8 cellular contexts compared by ENCODE assay signal in the genomic region with DNA sequence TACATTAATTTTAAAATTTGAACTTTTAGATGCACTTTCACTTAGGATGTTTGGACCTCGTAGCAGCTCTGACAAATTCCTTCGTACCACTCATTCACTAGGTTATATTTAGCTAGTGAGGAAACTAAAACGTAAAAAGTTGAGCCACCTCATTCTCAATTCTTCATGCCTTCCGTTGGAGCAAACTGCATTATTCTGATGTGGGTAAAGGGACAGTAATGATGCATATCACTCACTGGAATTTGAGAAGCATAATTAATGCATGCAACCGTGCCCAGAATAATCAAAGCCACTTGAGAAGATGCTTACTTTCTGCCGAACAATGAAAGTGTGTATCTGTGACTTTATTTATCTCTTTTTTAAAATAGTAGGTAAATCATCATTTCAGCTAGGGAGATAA. TPM values are rescaled to one million over a fixed set of nuclear protein-coding genes. Genes with fewer than 3 reads are reported as not detected.
DNase-seq lines count a peak whose midpoint lies in the region; ATAC-seq and TF ChIP-seq lines count a peak whose summit lies in the region.

No MANE protein-coding gene starts in this region.

- intact Hi-C loops in left ventricle myocardium superior (cut with micrococcal nuclease) = no loop called here
- intact Hi-C loops in activated CD4-positive, alpha-beta memory T cell treated with anti-CD3 and anti-CD28 coated beads for 36 hours (cut with micrococcal nuclease) = no loop called here

- H3K27ac ChIP-seq in cardiac muscle cell = peak overlapping the region; percentile 89
- peak overlapping the region in 1 of 2 donors; percentile 90 for H3K27ac ChIP-seq in thoracic aorta

- TF ChIP-seq CTCF in cardiac muscle cell (IDR thresholded peaks at IDR 0.05; ENCODE audit: low read depth, low read length) (no peak), glutamatergic neuron (IDR thresholded peaks at IDR 0.05; ENCODE audit: partially characterized antibody, unreplicated experiment) (no peak), thoracic aorta (IDR thresholded peaks at IDR 0.05) (no peak)

- DNase-seq in cardiac muscle cell (ENCODE audit: low read depth in 1 of 2, low spot score in 1 of 2) (peak in 1 of 2 donors; percentile 10), left ventricle myocardium superior (no peak), glutamatergic neuron (no peak), thoracic aorta (ENCODE audit: low spot score) (no peak)
- no peak for DNase-seq in activated CD4-positive, alpha-beta memory T cell treated with anti-CD3 and anti-CD28 coated beads for 36 hours

- CTCF ChIA-PET in activated CD4-positive, alpha-beta memory T cell treated with anti-CD3 and anti-CD28 coated beads for 36 hours (lab: Charles Lee) = interaction anchor here (0.8 to 1.7 kb wide), 4 partner anchors 8 to 117 kb away, joined by 3 to 5 read pairs (median 3); a partner anchor contains a TSS

- H3K4me3 ChIP-seq in cardiac muscle cell = no peak overlapping the region
- H3K4me3 ChIP-seq in thoracic aorta = peak overlapping the region; percentile 89

- H3K36me3 ChIP-seq in cardiac muscle cell (no peaks in the 10 kb centered on the region), thoracic aorta (peaks cover 3% of the 10 kb centered on the region)

- H3K36me3 Mint-ChIP-seq in activated CD4-positive, alpha-beta memory T cell treated with anti-CD3 and anti-CD28 coated beads for 36 hours = peaks cover 54% of the 10 kb centered on the region
- H3K36me3 Mint-ChIP-seq in glutamatergic neuron (ENCODE audit: unreplicated experiment) = no peaks in the 10 kb centered on the region

- peaks cover 52% of the 10 kb centered on the region for H3K4me1 Mint-ChIP-seq in activated CD4-positive, alpha-beta memory T cell treated with anti-CD3 and anti-CD28 coated beads for 36 hours (ENCODE audit: low read depth)
- peaks cover 12% of the 10 kb centered on the region for H3K4me1 Mint-ChIP-seq in glutamatergic neuron (ENCODE audit: low read depth, unreplicated experiment)

- peaks cover 13% of the 10 kb centered on the region for H3K4me1 ChIP-seq in cardiac muscle cell (ENCODE audit: low read depth)
- peaks cover 24 to 31% of the 10 kb centered on the region in 2 donors for H3K4me1 ChIP-seq in thoracic aorta (ENCODE audit: control insufficient read depth in 1 of 2, low read depth in 2 of 2)

- H3K4me3 Mint-ChIP-seq in activated CD4-positive, alpha-beta memory T cell treated with anti-CD3 and anti-CD28 coated beads for 36 hours = peak overlapping the region; percentile 96
- peak overlapping the region; percentile 93 for H3K4me3 Mint-ChIP-seq in glutamatergic neuron (ENCODE audit: unreplicated experiment)

- H3K27me3 ChIP-seq in cardiac muscle cell (no peaks in the 10 kb centered on the region), thoracic aorta (replicated peaks; ENCODE audit: insufficient read depth) (no peaks in the 10 kb centered on the region)

- H3K27ac Mint-ChIP-seq in activated CD4-positive, alpha-beta memory T cell treated with anti-CD3 and anti-CD28 coated beads for 36 hours = peak overlapping the region; percentile 100
- no peak overlapping the region for H3K27ac Mint-ChIP-seq in glutamatergic neuron (ENCODE audit: unreplicated experiment)

- no peaks in the 10 kb centered on the region for H3K27me3 Mint-ChIP-seq in activated CD4-positive, alpha-beta memory T cell treated with anti-CD3 and anti-CD28 coated beads for 36 hours
- H3K27me3 Mint-ChIP-seq in glutamatergic neuron (ENCODE audit: unreplicated experiment) = peaks cover 4% of the 10 kb centered on the region

- POLR2A ChIA-PET in activated CD4-positive, alpha-beta memory T cell treated with anti-CD3 and anti-CD28 coated beads for 36 hours (lab: Charles Lee) = interaction anchor here (0.7 to 1.1 kb wide), 2 partner anchors 11 to 340 kb away, joined by 3 to 4 read pairs; no protein-coding TSS in a partner anchor

- ATAC-seq in left ventricle myocardium superior (no peak), thoracic aorta (ENCODE audit: insufficient number of reproducible peaks, low FRiP score, low read depth) (no peak), HG02610 (IDR thresholded peaks at IDR 0.05; ENCODE audit: unreplicated experiment) (no peak), GM19452 (IDR thresholded peaks at IDR 0.05; ENCODE audit: unreplicated experiment) (no peak), HG03565 (IDR thresholded peaks at IDR 0.05; ENCODE audit: unreplicated experiment) (no peak)

- H3K9me3 Mint-ChIP-seq in activated CD4-positive, alpha-beta memory T cell treated with anti-CD3 and anti-CD28 coated beads for 36 hours = no peaks in the 10 kb centered on the region
- H3K9me3 Mint-ChIP-seq in glutamatergic neuron (ENCODE audit: unreplicated experiment) = no peaks in the 10 kb centered on the region

- no peaks in the 10 kb centered on the region for H3K9me3 ChIP-seq in cardiac muscle cell (ENCODE audit: low read depth)
- H3K9me3 ChIP-seq in thoracic aorta = no peaks in the 10 kb centered on the region

RNA-seq across cellular contexts. Expression of a gene that starts 2.2 kb away (rescaled TPM):
- 28.9 and 32.0 TPM in 2 replicates for total RNA-seq in cardiac muscle cell
- 16.6 and 26.9 TPM in 2 replicates for polyA plus RNA-seq in cardiac muscle cell
- total RNA-seq in left ventricle myocardium superior = 18.6 TPM
- 10 to 100 TPM; 84.7 to 87.3 TPM for total RNA-seq in activated CD4-positive, alpha-beta memory T cell treated with anti-CD3 and anti-CD28 coated beads for 36 hours
- total RNA-seq in glutamatergic neuron (ENCODE audit: unreplicated experiment) = 58.1 TPM
- total RNA-seq in thoracic aorta = 10 to 100 TPM; 33.7 to 59.5 TPM

RNA-seq across cellular contexts. Expression of a gene that starts 2.7 kb away (rescaled TPM):
- total RNA-seq in cardiac muscle cell = 14.3 and 16.5 TPM in 2 replicates
- polyA plus RNA-seq in cardiac muscle cell = 4.2 and 5.8 TPM in 2 replicates
- total RNA-seq in left ventricle myocardium superior = 6.6 TPM
- total RNA-seq in activated CD4-positive, alpha-beta memory T cell treated with anti-CD3 and anti-CD28 coated beads for 36 hours = 10 to 100 TPM; 27.2 to 28.7 TPM
- total RNA-seq in glutamatergic neuron (ENCODE audit: unreplicated experiment) = 12.7 TPM
- total RNA-seq in thoracic aorta = 10 to 100 TPM; 10.2 to 18.6 TPM

RNA-seq across cellular contexts. Expression of a gene that starts 36.8 kb away (rescaled TPM):
- total RNA-seq in cardiac muscle cell (1.2 and 1.6 TPM in 2 replicates), left ventricle myocardium superior (0.55 TPM), glutamatergic neuron (ENCODE audit: unreplicated experiment) (1.9 TPM), thoracic aorta (1 to 10 TPM; 1.6 to 8.3 TPM)
- 1.7 and 3.3 TPM in 2 replicates for polyA plus RNA-seq in cardiac muscle cell
- under 1 TPM; 0.51 to 0.78 TPM for total RNA-seq in activated CD4-positive, alpha-beta memory T cell treated with anti-CD3 and anti-CD28 coated beads for 36 hours
